8 cellular contexts compared by ENCODE assay signal in genomic region chr20:4601630-4602296, GRCh38.
A peak's percentile ranks its signal among the peaks of the same experiment; 100 is the strongest.
DNase-seq lines count a peak whose midpoint lies in the region; TF ChIP-seq lines count a peak whose summit lies in the region.

No MANE protein-coding gene starts in this region.

- DNase-seq in NCI-H2196 (lab: John Stamatoyannopoulos, UW; ENCODE audit: unreplicated experiment) (peak; percentile 81), chondrocyte (ENCODE audit: low spot score) (no peak), myocyte (ENCODE audit: low read depth) (peak; percentile 99), hepatic stellate cell (ENCODE audit: low spot score) (no peak), esophagus squamous epithelium (lab: John Stamatoyannopoulos, UW) (no peak)
- no peak for DNase-seq in activated CD4-positive, alpha-beta T cell treated with anti-CD3 and anti-CD28 coated beads, Interleukin-2, amount 50 U/mL, for 1 hour
- DNase-seq in activated CD4-positive, alpha-beta T cell treated with anti-CD3 and anti-CD28 coated beads, Interleukin-2, amount 10 ng/mL, durations not matched to agents 24 days and 14 days: no peak

- H3K27me3 Mint-ChIP-seq in chondrocyte (ENCODE audit: low read depth): peaks cover 53% of the 10 kb centered on the region
- peaks cover 45% of the 10 kb centered on the region for H3K27me3 Mint-ChIP-seq in activated CD4-positive, alpha-beta T cell treated with anti-CD3 and anti-CD28 coated beads, Interleukin-2, amount 10 ng/mL, durations not matched to agents 24 days and 14 days

- no peak overlapping the region for H3K4me3 ChIP-seq in esophagus squamous epithelium

- H3K4me3 Mint-ChIP-seq in chondrocyte (ENCODE audit: unreplicated experiment): no peak overlapping the region
- no peak overlapping the region for H3K4me3 Mint-ChIP-seq in activated CD4-positive, alpha-beta T cell treated with anti-CD3 and anti-CD28 coated beads, Interleukin-2, amount 10 ng/mL, durations not matched to agents 24 days and 14 days

- peaks cover 9% of the 10 kb centered on the region for H3K4me1 Mint-ChIP-seq in chondrocyte (ENCODE audit: low read depth)
- no peaks in the 10 kb centered on the region for H3K4me1 Mint-ChIP-seq in activated CD4-positive, alpha-beta T cell treated with anti-CD3 and anti-CD28 coated beads, Interleukin-2, amount 10 ng/mL, durations not matched to agents 24 days and 14 days

- H3K27ac ChIP-seq in C4-2B: 0 out of 2 replicates have a peak overlapping the region, but pooled peaks have one; percentile 8
- no peak overlapping the region for H3K27ac ChIP-seq in esophagus squamous epithelium

- intact Hi-C loops in activated CD4-positive, alpha-beta T cell treated with anti-CD3 and anti-CD28 coated beads, Interleukin-2, amount 10 ng/mL, durations not matched to agents 24 days and 14 days (cut with micrococcal nuclease): no loop called here
- intact Hi-C loops in esophagus squamous epithelium (cut with DNase I): no loop called here

- H3K9me3 ChIP-seq in esophagus squamous epithelium: no peaks in the 10 kb centered on the region

- no peak for TF ChIP-seq POLR2A in esophagus squamous epithelium (IDR thresholded peaks at IDR 0.05)

- TF ChIP-seq CTCF in C4-2B (conservative IDR thresholded peaks at IDR 0.05) (no peak), chondrocyte (IDR thresholded peaks at IDR 0.05) (no peak), esophagus squamous epithelium (IDR thresholded peaks at IDR 0.05) (no peak)

- H3K36me3 ChIP-seq in esophagus squamous epithelium: no peaks in the 10 kb centered on the region

- WGBS in esophagus squamous epithelium, 2 donors: 33 to 58% methylated on average over 8 of the region's 8 CpGs

- H3K27ac Mint-ChIP-seq in chondrocyte (ENCODE audit: unreplicated experiment): peak overlapping the region; percentile 10
- H3K27ac Mint-ChIP-seq in activated CD4-positive, alpha-beta T cell treated with anti-CD3 and anti-CD28 coated beads, Interleukin-2, amount 10 ng/mL, durations not matched to agents 24 days and 14 days: no peak overlapping the region

- peaks cover 0 to 10% (median 0%) of the 10 kb centered on the region in 3 donors for H3K4me1 ChIP-seq in esophagus squamous epithelium

- H3K27me3 ChIP-seq in esophagus squamous epithelium: peaks cover 0 to 52% (median 0%) of the 10 kb centered on the region in 4 donors

- no peaks in the 10 kb centered on the region for H3K9me3 Mint-ChIP-seq in chondrocyte (ENCODE audit: low read depth)
- H3K9me3 Mint-ChIP-seq in activated CD4-positive, alpha-beta T cell treated with anti-CD3 and anti-CD28 coated beads, Interleukin-2, amount 10 ng/mL, durations not matched to agents 24 days and 14 days: no peaks in the 10 kb centered on the region

- H3K36me3 Mint-ChIP-seq in chondrocyte (ENCODE audit: low read depth): no peaks in the 10 kb centered on the region
- H3K36me3 Mint-ChIP-seq in activated CD4-positive, alpha-beta T cell treated with anti-CD3 and anti-CD28 coated beads, Interleukin-2, amount 10 ng/mL, durations not matched to agents 24 days and 14 days (ENCODE audit: low read depth): no peaks in the 10 kb centered on the region

Comparison
In these comparisons a context has a peak if more than half of its experiments do, and no peak if none do; other contexts are left out.
1. DNase-seq: peak in NCI-H2196 (single experiment) and myocyte (single experiment); none in chondrocyte (single experiment), hepatic stellate cell (single experiment), activated CD4-positive, alpha-beta T cell treated with anti-CD3 and anti-CD28 coated beads, Interleukin-2, amount 50 U/mL, for 1 hour (single experiment), activated CD4-positive, alpha-beta T cell treated with anti-CD3 and anti-CD28 coated beads, Interleukin-2, amount 10 ng/mL, durations not matched to agents 24 days and 14 days (single experiment) and esophagus squamous epithelium (single experiment).